Comparison of ENCODE assay signal across 2 cellular contexts in the genomic region with DNA sequence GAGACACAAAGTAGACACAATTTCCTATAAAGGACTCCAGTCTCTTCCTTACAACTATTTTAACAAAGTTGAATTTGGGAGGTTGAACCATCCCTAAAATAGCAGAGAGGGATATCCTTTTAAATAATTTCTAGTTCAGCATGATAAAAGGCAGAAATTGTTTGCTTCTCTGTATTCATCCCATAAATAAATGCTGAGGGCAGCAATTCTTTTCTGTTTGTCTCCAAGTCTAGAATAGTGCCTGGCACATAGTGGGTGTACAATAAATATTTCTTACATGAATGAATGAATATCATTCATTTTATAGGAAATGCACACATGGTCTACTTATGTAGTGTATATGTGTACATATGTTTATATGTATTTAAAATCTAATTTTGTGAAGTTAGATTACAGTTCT.
TF ChIP-seq lines count a peak whose summit lies in the region.

No MANE protein-coding gene starts in this region.

TF ChIP-seq in IMR-90, 13 proteins besides CTCF, POLR2A, EP300 and RAD21:
- no peak for TF ChIP-seq FOS (IDR thresholded peaks at IDR 0.05; ENCODE audit: low read depth, low read length)
- TF ChIP-seq MAFK (IDR thresholded peaks at IDR 0.05; ENCODE audit: low read depth, low read length) = peak; percentile 97

TF ChIP-seq in H1, 55 proteins besides CTCF, POLR2A, EP300 and RAD21:
- TF ChIP-seq MAFK (IDR thresholded peaks at IDR 0.05; ENCODE audit: low read depth, low read length) (peak; percentile 25; the same call in 1 of the 2 replicates), GTF2F1 (IDR thresholded peaks at IDR 0.05; ENCODE audit: borderline replicate concordance, low read depth, low read length) (no peak), TCF12 (IDR thresholded peaks at IDR 0.05; ENCODE audit: low read depth, low read length) (no peak), RBBP5 (IDR thresholded peaks at IDR 0.05; ENCODE audit: borderline replicate concordance, low read depth, low read length) (no peak)
